ENCODE assay signal across 8 cellular contexts in the genomic region with DNA sequence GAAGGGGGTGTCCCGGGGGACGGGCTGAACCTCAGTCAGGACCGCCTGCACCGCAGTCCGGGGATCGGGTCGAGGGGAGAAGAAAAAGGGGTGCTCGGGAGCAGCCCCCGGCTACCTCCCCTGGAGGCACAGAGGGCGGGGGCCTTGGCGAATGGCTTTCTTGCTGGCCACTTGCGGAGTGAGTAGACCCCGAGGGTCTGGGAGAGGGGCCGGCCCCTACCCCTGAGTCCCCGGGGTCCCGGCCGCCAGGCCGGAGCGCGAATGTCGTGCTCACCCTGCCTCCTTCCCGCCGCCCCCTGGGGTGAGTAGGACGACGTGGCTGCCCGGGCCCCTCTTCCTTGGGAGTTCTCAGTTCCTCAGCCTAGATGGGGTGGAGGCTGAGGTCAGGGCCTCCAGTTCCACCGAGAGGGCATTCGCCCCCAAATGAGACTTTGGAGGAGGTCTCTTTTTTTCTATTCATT.
DNase-seq lines count a peak whose midpoint lies in the region; ATAC-seq and TF ChIP-seq lines count a peak whose summit lies in the region.

No MANE protein-coding gene starts in this region.

- peak; percentile 10 for ATAC-seq in central memory CD8-positive, alpha-beta T cell (replicated peaks; ENCODE audit: extremely low read depth, poor library complexity, severe bottlenecking)
- peak; percentile 69 for ATAC-seq in upper lobe of left lung (ENCODE audit: low FRiP score in 2 of 2)
- no peak for ATAC-seq in HG03565 (IDR thresholded peaks at IDR 0.05; ENCODE audit: unreplicated experiment)

- TF ChIP-seq CTCF in HEK293 (tag by site-specific recombination; IDR thresholded peaks at IDR 0.05) (no peak), NB4 (IDR thresholded peaks at IDR 0.05; ENCODE audit: low read depth, low read length) (no peak), lower leg skin (IDR thresholded peaks at IDR 0.05) (no peak), upper lobe of left lung (IDR thresholded peaks at IDR 0.05) (no peak)

- intact Hi-C loops in lower leg skin (cut with DNase I; ENCODE audit: low total_unique reads), result no loop called here

- H3K4me1 Mint-ChIP-seq in central memory CD8-positive, alpha-beta T cell, result peaks cover 32% of the 10 kb centered on the region

- H3K4me3 Mint-ChIP-seq in central memory CD8-positive, alpha-beta T cell, result peak overlapping the region; percentile 86

- no peak for TF ChIP-seq EP300 in upper lobe of left lung (IDR thresholded peaks at IDR 0.05)

- 18 to 25% methylated on average over 26 to 28 of the region's 28 CpGs for WGBS in lower leg skin, 2 donors
- WGBS in upper lobe of left lung, 2 donors, result 1 to 12% methylated on average over 13 to 26 of the region's 28 CpGs

- H3K27ac Mint-ChIP-seq in central memory CD8-positive, alpha-beta T cell (ENCODE audit: low read depth), result peak overlapping the region; percentile 20

- POLR2A ChIA-PET in HEK293 (lab: Yijun Ruan, JAX), result interaction anchor here (0.6 to 1.8 kb wide), 4 partner anchors 16 to 760 kb away, joined by 3 to 6 read pairs (median 4); partner anchors contain the start of gene CDKN2C

- no peaks in the 10 kb centered on the region for H3K27me3 Mint-ChIP-seq in central memory CD8-positive, alpha-beta T cell

- peak; percentile 18 for TF ChIP-seq POLR2A in NB4 (IDR thresholded peaks at IDR 0.05; ENCODE audit: extremely low read depth, insufficient read length)
- no peak for TF ChIP-seq POLR2A in lower leg skin (IDR thresholded peaks at IDR 0.05)
- no peak for TF ChIP-seq POLR2A in upper lobe of left lung (IDR thresholded peaks at IDR 0.05)

- H3K9me3 ChIP-seq in HEK293 (ENCODE audit: control insufficient read depth, insufficient read depth, low read depth, low read length) (no peaks in the 10 kb centered on the region), upper lobe of left lung (no peaks in the 10 kb centered on the region)

- H3K36me3 ChIP-seq in HEK293 (ENCODE audit: control insufficient read depth in 2 of 2, insufficient read depth in 1 of 2, low read length in 2 of 2) (no peaks in the 10 kb centered on the region), upper lobe of left lung (no peaks in the 10 kb centered on the region)

- H3K4me1 ChIP-seq in HEK293 (ENCODE audit: control insufficient read depth, insufficient read depth, low read length) (peaks cover 21% of the 10 kb centered on the region), upper lobe of left lung (peaks cover 26 to 43% (median 33%) of the 10 kb centered on the region in 4 donors)

- DNase-seq in NCI-H2227 (lab: John Stamatoyannopoulos, UW; ENCODE audit: unreplicated experiment) (peak; percentile 53), NCI-H2227 treated with DMSO at 0.1 percent for 48 hours (lab: John Stamatoyannopoulos, UW) (no peak), NB4 (ENCODE audit: low read depth) (peak; percentile 83), lower leg skin (ENCODE audit: low spot score in 2 of 2) (peak in 1 of 2 donors; percentile 89), upper lobe of left lung (peak in 1 of 2 donors; percentile 40)
- no peak for DNase-seq in central memory CD8-positive, alpha-beta T cell (ENCODE audit: low spot score in 2 of 2)

- no peaks in the 10 kb centered on the region for H3K9me3 Mint-ChIP-seq in central memory CD8-positive, alpha-beta T cell

- H3K36me3 Mint-ChIP-seq in central memory CD8-positive, alpha-beta T cell (ENCODE audit: insufficient read depth), result peaks cover 12% of the 10 kb centered on the region

- H3K4me3 ChIP-seq in HEK293 (ENCODE audit: low read depth, low read length), result peak overlapping the region; percentile 91
- H3K4me3 ChIP-seq in NB4 (ENCODE audit: low read depth, low read length), result peak overlapping the region; percentile 91
- H3K4me3 ChIP-seq in lower leg skin (ENCODE audit: low read depth, poor library complexity, severe bottlenecking), result peak overlapping the region; percentile 28
- peak overlapping the region; percentile 67 to 77 (median 73) for H3K4me3 ChIP-seq in upper lobe of left lung

- H3K27me3 ChIP-seq in upper lobe of left lung, result no peaks in the 10 kb centered on the region

- CTCF ChIA-PET in HEK293 (lab: Yijun Ruan, JAX), result interaction anchor here (1.0 to 1.9 kb wide), 3 partner anchors 10 to 39 kb away, joined by 4 to 8 read pairs (median 7); no protein-coding TSS in a partner anchor

- H3K27ac ChIP-seq in HEK293 (ENCODE audit: extremely low read depth, low read depth, low read length) (peak overlapping the region; percentile 83), upper lobe of left lung (peak overlapping the region; percentile 74 to 89 (median 83))

TF ChIP-seq in HEK293, 187 proteins besides CTCF, POLR2A, EP300 and RAD21 (continues in another document):
- TF ChIP-seq ZNF707 (tag by site-specific recombination; IDR thresholded peaks at IDR 0.05) (no peak), KLF1 (tag by site-specific recombination; IDR thresholded peaks at IDR 0.05) (no peak), ZNF623 (tag by site-specific recombination; IDR thresholded peaks at IDR 0.05) (no peak), ZNF747 (tag by site-specific recombination; IDR thresholded peaks at IDR 0.05) (no peak), ZNF558 (tag by site-specific recombination; IDR thresholded peaks at IDR 0.05) (no peak), ZNF311 (tag by site-specific recombination; IDR thresholded peaks at IDR 0.05; ENCODE audit: borderline replicate concordance) (no peak), SCRT2 (tag by site-specific recombination; IDR thresholded peaks at IDR 0.05) (no peak), ZBTB21 (tag by site-specific recombination; IDR thresholded peaks at IDR 0.05) (no peak), ZNF530 (tag by site-specific recombination; IDR thresholded peaks at IDR 0.05; ENCODE audit: low read depth) (no peak), ZNF768 (tag by site-specific recombination; IDR thresholded peaks at IDR 0.05) (no peak), SP2 (tag by site-specific recombination; IDR thresholded peaks at IDR 0.05) (no peak), ZNF510 (tag by site-specific recombination; IDR thresholded peaks at IDR 0.05; ENCODE audit: insufficient replicate concordance) (no peak), ZNF654 (tag by site-specific recombination; IDR thresholded peaks at IDR 0.05; ENCODE audit: low read depth) (no peak), OVOL3 (tag by site-specific recombination; IDR thresholded peaks at IDR 0.05) (no peak), ZNF776 (tag by site-specific recombination; IDR thresholded peaks at IDR 0.05; ENCODE audit: borderline replicate concordance) (no peak), ZNF146 (tag by site-specific recombination; IDR thresholded peaks at IDR 0.05) (no peak), ZNF366 (tag by site-specific recombination; conservative IDR thresholded peaks at IDR 0.05) (0 out of 2 replicates have a peak, but pooled peaks have one; percentile 14), ZNF391 (tag by site-specific recombination; IDR thresholded peaks at IDR 0.05; ENCODE audit: borderline replicate concordance, low read depth) (no peak), ZSCAN16 (tag by site-specific recombination; IDR thresholded peaks at IDR 0.05) (no peak)
- TF ChIP-seq, protein P1, sequence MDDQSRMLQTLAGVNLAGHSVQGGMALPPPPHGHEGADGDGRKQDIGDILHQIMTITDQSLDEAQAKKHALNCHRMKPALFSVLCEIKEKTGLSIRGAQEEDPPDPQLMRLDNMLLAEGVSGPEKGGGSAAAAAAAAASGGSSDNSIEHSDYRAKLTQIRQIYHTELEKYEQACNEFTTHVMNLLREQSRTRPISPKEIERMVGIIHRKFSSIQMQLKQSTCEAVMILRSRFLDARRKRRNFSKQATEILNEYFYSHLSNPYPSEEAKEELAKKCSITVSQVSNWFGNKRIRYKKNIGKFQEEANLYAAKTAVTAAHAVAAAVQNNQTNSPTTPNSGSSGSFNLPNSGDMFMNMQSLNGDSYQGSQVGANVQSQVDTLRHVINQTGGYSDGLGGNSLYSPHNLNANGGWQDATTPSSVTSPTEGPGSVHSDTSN (CRISPR knock-in tag; IDR thresholded peaks at IDR 0.05), result no peak
- TF ChIP-seq, protein P2, sequence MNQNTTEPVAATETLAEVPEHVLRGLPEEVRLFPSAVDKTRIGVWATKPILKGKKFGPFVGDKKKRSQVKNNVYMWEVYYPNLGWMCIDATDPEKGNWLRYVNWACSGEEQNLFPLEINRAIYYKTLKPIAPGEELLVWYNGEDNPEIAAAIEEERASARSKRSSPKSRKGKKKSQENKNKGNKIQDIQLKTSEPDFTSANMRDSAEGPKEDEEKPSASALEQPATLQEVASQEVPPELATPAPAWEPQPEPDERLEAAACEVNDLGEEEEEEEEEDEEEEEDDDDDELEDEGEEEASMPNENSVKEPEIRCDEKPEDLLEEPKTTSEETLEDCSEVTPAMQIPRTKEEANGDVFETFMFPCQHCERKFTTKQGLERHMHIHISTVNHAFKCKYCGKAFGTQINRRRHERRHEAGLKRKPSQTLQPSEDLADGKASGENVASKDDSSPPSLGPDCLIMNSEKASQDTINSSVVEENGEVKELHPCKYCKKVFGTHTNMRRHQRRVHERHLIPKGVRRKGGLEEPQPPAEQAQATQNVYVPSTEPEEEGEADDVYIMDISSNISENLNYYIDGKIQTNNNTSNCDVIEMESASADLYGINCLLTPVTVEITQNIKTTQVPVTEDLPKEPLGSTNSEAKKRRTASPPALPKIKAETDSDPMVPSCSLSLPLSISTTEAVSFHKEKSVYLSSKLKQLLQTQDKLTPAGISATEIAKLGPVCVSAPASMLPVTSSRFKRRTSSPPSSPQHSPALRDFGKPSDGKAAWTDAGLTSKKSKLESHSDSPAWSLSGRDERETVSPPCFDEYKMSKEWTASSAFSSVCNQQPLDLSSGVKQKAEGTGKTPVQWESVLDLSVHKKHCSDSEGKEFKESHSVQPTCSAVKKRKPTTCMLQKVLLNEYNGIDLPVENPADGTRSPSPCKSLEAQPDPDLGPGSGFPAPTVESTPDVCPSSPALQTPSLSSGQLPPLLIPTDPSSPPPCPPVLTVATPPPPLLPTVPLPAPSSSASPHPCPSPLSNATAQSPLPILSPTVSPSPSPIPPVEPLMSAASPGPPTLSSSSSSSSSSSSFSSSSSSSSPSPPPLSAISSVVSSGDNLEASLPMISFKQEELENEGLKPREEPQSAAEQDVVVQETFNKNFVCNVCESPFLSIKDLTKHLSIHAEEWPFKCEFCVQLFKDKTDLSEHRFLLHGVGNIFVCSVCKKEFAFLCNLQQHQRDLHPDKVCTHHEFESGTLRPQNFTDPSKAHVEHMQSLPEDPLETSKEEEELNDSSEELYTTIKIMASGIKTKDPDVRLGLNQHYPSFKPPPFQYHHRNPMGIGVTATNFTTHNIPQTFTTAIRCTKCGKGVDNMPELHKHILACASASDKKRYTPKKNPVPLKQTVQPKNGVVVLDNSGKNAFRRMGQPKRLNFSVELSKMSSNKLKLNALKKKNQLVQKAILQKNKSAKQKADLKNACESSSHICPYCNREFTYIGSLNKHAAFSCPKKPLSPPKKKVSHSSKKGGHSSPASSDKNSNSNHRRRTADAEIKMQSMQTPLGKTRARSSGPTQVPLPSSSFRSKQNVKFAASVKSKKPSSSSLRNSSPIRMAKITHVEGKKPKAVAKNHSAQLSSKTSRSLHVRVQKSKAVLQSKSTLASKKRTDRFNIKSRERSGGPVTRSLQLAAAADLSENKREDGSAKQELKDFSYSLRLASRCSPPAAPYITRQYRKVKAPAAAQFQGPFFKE (tag by site-specific recombination; IDR thresholded peaks at IDR 0.05; ENCODE audit: borderline replicate concordance), result no peak

Comparison
In these comparisons a context has a peak if more than half of its experiments do, and no peak if none do; other contexts are left out.
1. DNase-seq: peak in NCI-H2227 (single experiment) and NB4 (single experiment); none in NCI-H2227 treated with DMSO at 0.1 percent for 48 hours (single experiment) and central memory CD8-positive, alpha-beta T cell (0 of 2).
2. H3K4me3 ChIP-seq: peak in every context shown above with its lines; median percentile 91 in HEK293; 91 in NB4; 73 in upper lobe of left lung; 28 in lower leg skin.